Comparison of ENCODE assay signal across 11 cellular contexts in genomic region chr3:69433016-69433937, GRCh38. TPM values are rescaled to one million over a fixed set of nuclear protein-coding genes. Genes with fewer than 3 reads are reported as not detected.
DNase-seq lines count a peak whose midpoint lies in the region; ATAC-seq, FAIRE-seq and TF ChIP-seq lines count a peak whose summit lies in the region.
"Had no signal": no experiment of that assay in that cellular context is flagged by ENCODE, and none has a peak within 500 bp of the region (broad histone marks: within the 10 kb centered on the region; RNA-seq: fewer than 3 reads in every experiment).

No MANE protein-coding gene starts in this region.

- DNase-seq in DND-41 (peak; percentile 10), HT-29 (ENCODE audit: low spot score) (peak; percentile 59), bronchial epithelial cell (ENCODE audit: low read depth) (peak; percentile 76), epidermal melanocyte (ENCODE audit: insufficient read length, low spot score) (no peak), D341Med (ENCODE audit: low spot score) (no peak), GM10266 (ENCODE audit: extremely low spot score) (no peak)
- DNase-seq in natural killer cell treated with Interleukin-12 subunit alpha and Interleukin-12 subunit beta and Interleukin-15 and Interleukin-18, amount 100 ng/mL, for 72 hours (ENCODE audit: low spot score), result no peak
- DNase-seq: adrenal gland, GF-D8 had no signal

- H3K36me3 ChIP-seq in DND-41 (ENCODE audit: insufficient read depth, low read length), result no peaks in the 10 kb centered on the region
- peaks cover 4% of the 10 kb centered on the region for H3K36me3 ChIP-seq in bronchial epithelial cell (ENCODE audit: control insufficient read depth, insufficient read depth, low read length)
- H3K36me3 ChIP-seq: adrenal gland had no signal

- no peaks in the 10 kb centered on the region for H3K9me3 ChIP-seq in DND-41 (ENCODE audit: insufficient read depth, low read length, severe bottlenecking)
- H3K9me3 ChIP-seq: adrenal gland had no signal

- 0 out of 3 replicates have a peak, but pooled peaks have one; percentile 22 for ATAC-seq in DND-41 (ENCODE audit: insufficient read depth, low read depth)
- ATAC-seq in natural killer cell treated with Interleukin-12 subunit alpha and Interleukin-12 subunit beta and Interleukin-15 and Interleukin-18, amount 100 ng/mL, for 72 hours, result peak; percentile 58 to 66

- peak overlapping the region; percentile 33 for H3K4me3 Mint-ChIP-seq in natural killer cell treated with Interleukin-12 subunit alpha and Interleukin-12 subunit beta and Interleukin-15 and Interleukin-18, amount 100 ng/mL, for 72 hours
- H3K4me3 Mint-ChIP-seq: CD4-positive, CD25-positive, alpha-beta regulatory T cell had no signal

- H3K79me2 ChIP-seq in DND-41 (ENCODE audit: insufficient read depth, low read length), result no peaks in the 10 kb centered on the region

- H3K9me3 Mint-ChIP-seq in natural killer cell treated with Interleukin-12 subunit alpha and Interleukin-12 subunit beta and Interleukin-15 and Interleukin-18, amount 100 ng/mL, for 72 hours, result no peaks in the 10 kb centered on the region
- H3K9me3 Mint-ChIP-seq: CD4-positive, CD25-positive, alpha-beta regulatory T cell had no signal

- TF ChIP-seq CTCF in DND-41 (IDR thresholded peaks at IDR 0.05; ENCODE audit: borderline replicate concordance, extremely low read depth, low read length, poor library complexity, severe bottlenecking) (no peak), bronchial epithelial cell (IDR thresholded peaks at IDR 0.05; ENCODE audit: insufficient read depth, low read length, severe bottlenecking) (no peak), GM10266 (IDR thresholded peaks at IDR 0.05; ENCODE audit: control insufficient read depth, insufficient read depth, low read depth, missing control alignments) (no peak)

- H3K4me3 ChIP-seq in DND-41 (ENCODE audit: low read depth in 1 of 2, low read length in 2 of 2) (no peak overlapping the region), bronchial epithelial cell (ENCODE audit: low read depth, low read length) (no peak overlapping the region)
- H3K4me3 ChIP-seq: adrenal gland had no signal

- H3K27ac Mint-ChIP-seq in natural killer cell treated with Interleukin-12 subunit alpha and Interleukin-12 subunit beta and Interleukin-15 and Interleukin-18, amount 100 ng/mL, for 72 hours, result peak overlapping the region; percentile 16 to 22
- H3K27ac Mint-ChIP-seq: CD4-positive, CD25-positive, alpha-beta regulatory T cell had no signal

- H3K27ac ChIP-seq in DND-41 (ENCODE audit: low read length), result no peak overlapping the region
- H3K27ac ChIP-seq: adrenal gland had no signal

- no peak for FAIRE-seq in bronchial epithelial cell (lab: Jason Lieb, UNC)
- FAIRE-seq: endometrium had no signal

- no peak overlapping the region for H3K4me2 ChIP-seq in DND-41 (ENCODE audit: insufficient read depth, low read length)

- peaks cover 0 to 8% of the 10 kb centered on the region in 2 donors for H3K27me3 Mint-ChIP-seq in natural killer cell treated with Interleukin-12 subunit alpha and Interleukin-12 subunit beta and Interleukin-15 and Interleukin-18, amount 100 ng/mL, for 72 hours

- no peak overlapping the region for H3K9ac ChIP-seq in DND-41 (ENCODE audit: low read depth, low read length)

- H3K27me3 ChIP-seq in DND-41 (ENCODE audit: insufficient read depth, low read length, poor library complexity) (peaks cover 7% of the 10 kb centered on the region), bronchial epithelial cell (ENCODE audit: control insufficient read depth, insufficient read depth, low read length) (no peaks in the 10 kb centered on the region)

- no peak overlapping the region for H2AFZ ChIP-seq in DND-41 (ENCODE audit: low read depth, low read length)

- H3K4me1 Mint-ChIP-seq in natural killer cell treated with Interleukin-12 subunit alpha and Interleukin-12 subunit beta and Interleukin-15 and Interleukin-18, amount 100 ng/mL, for 72 hours (ENCODE audit: low read depth in 2 of 2), result peaks cover 12 to 15% of the 10 kb centered on the region in 2 donors
- H3K4me1 Mint-ChIP-seq: CD4-positive, CD25-positive, alpha-beta regulatory T cell had no signal

- no peaks in the 10 kb centered on the region for H3K36me3 Mint-ChIP-seq in natural killer cell treated with Interleukin-12 subunit alpha and Interleukin-12 subunit beta and Interleukin-15 and Interleukin-18, amount 100 ng/mL, for 72 hours
- H3K36me3 Mint-ChIP-seq: CD4-positive, CD25-positive, alpha-beta regulatory T cell had no signal

- H3K4me1 ChIP-seq in DND-41 (ENCODE audit: insufficient read depth, low read length), result no peaks in the 10 kb centered on the region
- H3K4me1 ChIP-seq: adrenal gland had no signal

- no peaks in the 10 kb centered on the region for H4K20me1 ChIP-seq in DND-41 (ENCODE audit: insufficient read depth, low read length)

RNA-seq across cellular contexts. Expression of gene FRMD4B, which starts 47.4 kb away (rescaled TPM):
- total RNA-seq in HT-29 (2014; rRNA removed; shearing (Covaris generic)), result 19.6 and 21.2 TPM in 2 replicates
- 31.3 and 61.3 TPM in 2 replicates for total RNA-seq in bronchial epithelial cell
- 10 to 100 TPM; 27.1 to 38.3 TPM for total RNA-seq in natural killer cell treated with Interleukin-12 subunit alpha and Interleukin-12 subunit beta and Interleukin-15 and Interleukin-18, amount 100 ng/mL, for 72 hours

Comparison
In these comparisons a context has a peak if more than half of its experiments do, and no peak if none do; other contexts are left out.
1. DNase-seq: peak in DND-41 (single experiment), HT-29 (single experiment) and bronchial epithelial cell (single experiment); none in natural killer cell treated with Interleukin-12 subunit alpha and Interleukin-12 subunit beta and Interleukin-15 and Interleukin-18, amount 100 ng/mL, for 72 hours (single experiment), epidermal melanocyte (single experiment), D341Med (single experiment) and GM10266 (single experiment).